ENCODE assay signal across 3 cellular contexts in the genomic region with DNA sequence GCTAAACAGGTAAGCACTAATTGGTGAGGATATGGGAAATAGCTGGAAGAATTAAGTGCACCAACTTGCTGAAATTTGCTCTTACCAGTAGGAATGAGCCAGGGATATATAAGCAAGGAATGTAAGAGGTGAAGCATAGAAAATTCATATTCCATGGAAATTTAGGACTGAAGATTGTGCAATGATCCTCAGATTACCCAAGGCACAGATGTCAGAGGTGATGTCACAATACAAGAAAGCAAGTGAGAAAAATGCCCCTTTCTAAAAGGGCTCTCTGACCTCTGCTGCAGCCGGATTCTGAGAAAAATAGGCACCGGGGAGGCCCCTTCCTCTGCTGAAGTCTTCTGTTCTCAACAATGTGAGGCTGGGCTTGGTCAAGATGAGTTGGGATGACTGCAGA.
"Had no signal": no experiment of that assay in that cellular context is flagged by ENCODE, and none has a peak within 500 bp of the region (broad histone marks: within the 10 kb centered on the region; RNA-seq: fewer than 3 reads in every experiment).

No MANE protein-coding gene starts in this region.

- H3K4me2 ChIP-seq: GM23338 had no signal

- H3K4me3 ChIP-seq: GM23338 had no signal

- H3K4me3 Mint-ChIP-seq: GM23338, H9 had no signal

- H3K9me3 Mint-ChIP-seq: GM23338 had no signal

- H3K4me1 Mint-ChIP-seq: GM23338 had no signal

- DNase-seq: H9, HCEC 1CT had no signal

- H2AFZ ChIP-seq: GM23338 had no signal

- ATAC-seq: GM23338 had no signal

- H3K27ac Mint-ChIP-seq: GM23338, H9 had no signal
